16 cellular contexts compared by ENCODE assay signal in the genomic region with DNA sequence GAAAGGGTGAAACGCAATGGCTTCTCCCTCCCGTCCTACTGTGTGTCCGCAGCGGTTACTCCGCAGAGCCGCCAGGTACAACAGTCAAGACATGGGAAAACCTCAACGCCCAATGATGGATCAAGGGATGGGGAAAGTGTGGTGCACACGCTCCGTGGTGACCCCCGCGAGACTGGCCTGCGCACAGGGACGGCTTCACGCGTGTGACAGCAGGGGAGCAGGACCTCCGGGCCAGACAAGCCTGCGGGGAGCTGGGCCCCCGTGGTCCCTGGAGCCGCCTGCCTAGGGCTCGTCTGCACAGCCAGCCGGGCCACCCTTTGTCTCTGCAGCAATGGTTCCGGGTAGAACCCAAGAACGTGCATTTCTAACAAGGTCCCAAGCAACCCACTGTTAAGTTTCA. TPM values are rescaled to one million over a fixed set of nuclear protein-coding genes. Genes with fewer than 3 reads are reported as not detected.
DNase-seq lines count a peak whose midpoint lies in the region; ATAC-seq, FAIRE-seq and TF ChIP-seq lines count a peak whose summit lies in the region.
"Had no signal": no experiment of that assay in that cellular context is flagged by ENCODE, and none has a peak within 500 bp of the region (broad histone marks: within the 10 kb centered on the region; RNA-seq: fewer than 3 reads in every experiment).

No MANE protein-coding gene starts in this region.

- H3K4me3 ChIP-seq in right lobe of liver (no peak overlapping the region), HepG2 (replicated peaks in 1 of 3; ENCODE audit: insufficient read depth in 1 of 3, low read depth in 2 of 3, low read length in 3 of 3) (no peak overlapping the region), K562 (no peak overlapping the region), kidney (ENCODE audit: low read length in 2 of 2) (no peak overlapping the region)
- H3K4me3 ChIP-seq: GM23248 had no signal

- ATAC-seq in right lobe of liver: no peak
- no peak for ATAC-seq in HepG2
- ATAC-seq in K562: no peak
- ATAC-seq in GM21423 (IDR thresholded peaks at IDR 0.05; ENCODE audit: unreplicated experiment): no peak
- ATAC-seq in GM21360 (IDR thresholded peaks at IDR 0.05; ENCODE audit: unreplicated experiment): no peak
- ATAC-seq: CD8-positive, alpha-beta T cell had no signal

- H3K4me2 ChIP-seq in HepG2 (ENCODE audit: low read depth, low read length) (no peak overlapping the region), K562 (ENCODE audit: insufficient read depth, low read length) (no peak overlapping the region)

- H3K4me1 ChIP-seq in right lobe of liver (peaks cover 0 to 7% (median 0%) of the 10 kb centered on the region in 4 donors), HepG2 (ENCODE audit: insufficient read depth, low read length) (peaks cover 6% of the 10 kb centered on the region), K562 (replicated peaks in 1 of 2; ENCODE audit: control insufficient read depth in 2 of 2, insufficient read depth in 2 of 2, low read length in 2 of 2) (peaks cover 18 to 62% of the 10 kb centered on the region in 2 experiments), kidney (ENCODE audit: control insufficient read depth in 1 of 2, insufficient read depth in 1 of 2, low read depth in 1 of 2, low read length in 2 of 2) (peaks cover 0 to 24% of the 10 kb centered on the region in 2 donors)

- in situ Hi-C loops in HepG2 (cut with HindIII; ENCODE audit: extremely low pct_ligation_motif_present, low pct_unique_long_range_greater_than_20kb) (no loop called here), K562 (cut with MboI) (no loop called here)

- H3K27me3 ChIP-seq in right lobe of liver: no peaks in the 10 kb centered on the region
- H3K27me3 ChIP-seq in HepG2 (ENCODE audit: control insufficient read depth in 1 of 2, insufficient read depth in 2 of 2, low read length in 2 of 2): no peaks in the 10 kb centered on the region
- no peaks in the 10 kb centered on the region for H3K27me3 ChIP-seq in K562 (ENCODE audit: control insufficient read depth in 2 of 2, insufficient read depth in 2 of 2, low read length in 2 of 2)

- H3K9me3 ChIP-seq in right lobe of liver (no peaks in the 10 kb centered on the region), HepG2 (ENCODE audit: low read length) (no peaks in the 10 kb centered on the region), K562 (replicated peaks; ENCODE audit: control insufficient read depth, insufficient read depth, low read depth, low read length) (no peaks in the 10 kb centered on the region), kidney (ENCODE audit: control insufficient read depth in 1 of 2, low read length in 2 of 2) (no peaks in the 10 kb centered on the region)
- H3K9me3 ChIP-seq: Caco-2 had no signal

- CTCF ChIA-PET in HepG2 (lab: Yijun Ruan, JAX; ENCODE audit: low intra/inter-chr PET ratio, low total read pairs) (no interaction called here), K562 (lab: Yijun Ruan, JAX; ENCODE audit: low intra/inter-chr PET ratio) (no interaction called here)

- H2AFZ ChIP-seq in HepG2 (ENCODE audit: low read length) (no peak overlapping the region), K562 (ENCODE audit: low read depth, low read length) (no peak overlapping the region)
- H2AFZ ChIP-seq: GM23248 had no signal

- POLR2A ChIA-PET in HepG2 (lab: Yijun Ruan, JAX) (no interaction called here), K562 (lab: Yijun Ruan, JAX) (interaction anchor here (0.6 kb wide), 1 partner anchor 678 kb away, joined by 3 read pairs; no protein-coding TSS in a partner anchor)

- no peak for TF ChIP-seq POLR2A in right lobe of liver (IDR thresholded peaks at IDR 0.05)
- TF ChIP-seq POLR2A in HepG2 (IDR thresholded peaks at IDR 0.05; ENCODE audit: insufficient read depth in 1 of 2, low read depth in 2 of 2, low read length in 2 of 2): no peak
- no peak for TF ChIP-seq POLR2A in K562 (conservative IDR thresholded peaks at IDR 0.05)

- intact Hi-C loops in right lobe of liver (cut with DNase I): loop anchor here (5.0 kb wide), 2 partner anchors 311 to 316 kb away; no protein-coding TSS in a partner anchor
- intact Hi-C loops in HepG2 (cut with micrococcal nuclease; ENCODE audit: unreplicated experiment): no loop called here
- intact Hi-C loops in K562 (cut with micrococcal nuclease): loop anchor here (5.0 kb wide), 2 partner anchors 59 to 66 kb away; no protein-coding TSS in a partner anchor
- intact Hi-C loops in kidney (cut with DNase I): loop anchor here (5.0 kb wide), 1 partner anchor 316 kb away; no protein-coding TSS in a partner anchor

- H4K20me1 ChIP-seq in HepG2 (ENCODE audit: insufficient read depth, low read length) (peaks cover 53% of the 10 kb centered on the region), K562 (replicated peaks; ENCODE audit: control insufficient read depth, insufficient read depth, low read length) (peaks cover 81% of the 10 kb centered on the region)

- TF ChIP-seq EP300 in HepG2 (IDR thresholded peaks at IDR 0.05; ENCODE audit: low read depth in 2 of 2, low read length in 2 of 2) (no peak), HepG2 (CRISPR knock-in tag; IDR thresholded peaks at IDR 0.05; ENCODE audit: borderline replicate concordance) (no peak), K562 (IDR thresholded peaks at IDR 0.05; ENCODE audit: low read length) (no peak)

- H3K9ac ChIP-seq in HepG2 (ENCODE audit: insufficient read depth, low read depth, low read length) (no peak overlapping the region), K562 (ENCODE audit: insufficient read depth in 1 of 2, low read depth in 2 of 2, low read length in 2 of 2) (no peak overlapping the region), kidney (ENCODE audit: low read length in 2 of 2) (no peak overlapping the region)
- H3K9ac ChIP-seq: GM23248 had no signal

- TF ChIP-seq CTCF in right lobe of liver (IDR thresholded peaks at IDR 0.05) (no peak), HepG2 (CRISPR knock-in tag; IDR thresholded peaks at IDR 0.05) (no peak), K562 (IDR thresholded peaks at IDR 0.05 in 2 of 3, conservative IDR thresholded peaks at IDR 0.05 in 1 of 3; ENCODE audit: insufficient read depth in 2 of 3, low read depth in 1 of 3, low read length in 3 of 3) (no peak), kidney (IDR thresholded peaks at IDR 0.05; ENCODE audit: borderline replicate concordance, extremely low read depth, insufficient read depth) (no peak)

- peaks cover 9% of the 10 kb centered on the region for H3K9me1 ChIP-seq in K562 (ENCODE audit: control insufficient read depth, insufficient read depth, low read length)

- FAIRE-seq in HepG2 (lab: Jason Lieb, UNC) (no peak), K562 (lab: Jason Lieb, UNC) (no peak), kidney (lab: Jason Lieb, UNC) (no peak)
- FAIRE-seq: A204.1, GM12892 had no signal

- no peak for TF ChIP-seq RAD21 in HepG2 (CRISPR knock-in tag; IDR thresholded peaks at IDR 0.05)
- TF ChIP-seq RAD21 in K562 (CRISPR knock-in tag; conservative IDR thresholded peaks at IDR 0.05 in 1 of 2, IDR thresholded peaks at IDR 0.05 in 1 of 2): no peak

- no TSS peak for BruUV-seq in HepG2 (replicated peaks; lab: Mats Ljungman, UMichigan)
- no TSS peak for BruUV-seq in K562 (replicated peaks; lab: Mats Ljungman, UMichigan)

- H3K27ac ChIP-seq in right lobe of liver (no peak overlapping the region), HepG2 (ENCODE audit: extremely low read length, insufficient read depth, low read length) (no peak overlapping the region), K562 (ENCODE audit: extremely low read depth, low read depth, low read length) (no peak overlapping the region), kidney (ENCODE audit: low read depth in 2 of 2, low read length in 2 of 2) (no peak overlapping the region)
- H3K27ac ChIP-seq: GM23248 had no signal

- H3K79me2 ChIP-seq in HepG2 (ENCODE audit: insufficient read depth, low read length): peaks cover 4% of the 10 kb centered on the region
- H3K79me2 ChIP-seq in K562 (ENCODE audit: control insufficient read depth, insufficient read depth, low read length): peaks cover 35% of the 10 kb centered on the region

- DNase-seq in right lobe of liver (peak in 2 of 3 donors; percentile 7 to 18), HepG2 (ENCODE audit: low spot score) (no peak), K562 (ENCODE audit: extremely low read depth in 1 of 4, low spot score in 3 of 4) (no peak), kidney (peak; percentile 43), activated gamma-delta T cell (lab: John Stamatoyannopoulos, UW) (no peak)
- DNase-seq: Caco-2; CD8-positive, alpha-beta T cell; DND-41; GDM1; GM23248; H7 had no signal

- no peaks in the 10 kb centered on the region for H3K36me3 ChIP-seq in right lobe of liver
- no peaks in the 10 kb centered on the region for H3K36me3 ChIP-seq in HepG2 (replicated peaks in 1 of 2; ENCODE audit: control insufficient read depth in 1 of 2, insufficient read depth in 2 of 2, low read length in 2 of 2)
- no peaks in the 10 kb centered on the region for H3K36me3 ChIP-seq in K562 (ENCODE audit: control insufficient read depth, insufficient read depth, low read length)
- no peaks in the 10 kb centered on the region for H3K36me3 ChIP-seq in kidney (ENCODE audit: control insufficient read depth in 1 of 2, insufficient read depth in 2 of 2, low read length in 2 of 2)

- WGBS in right lobe of liver (ENCODE audit: insufficient coverage, low coverage, low lambda C conversion rate, missing lambda C conversion rate): 80% methylated on average over 1 of the region's 23 CpGs
- WGBS in HepG2 (ENCODE audit: low lambda C conversion rate): 94% methylated on average over 13 of the region's 23 CpGs
- WGBS in K562 (ENCODE audit: insufficient coverage, low coverage, missing lambda C conversion rate): 62% methylated on average over 12 of the region's 23 CpGs

RNA-seq across cellular contexts. Expression of a gene that starts 31.7 kb away (rescaled TPM):
- total RNA-seq in right lobe of liver (10 to 100 TPM in 5 of 6 experiments, 1 to 10 TPM in 1; 8.5 to 17.0 (median 14.1) TPM), HepG2 (2016; rRNA removed; fragmentation: Illumina TruSeq; extraction: Trizol) (21.8 and 22.3 TPM in 2 replicates), K562 (2014; rRNA removed) (18.9 and 19.1 TPM in 2 replicates), K562 (2014; rRNA removed; fragmentation: Illumina TruSeq; extraction: Trizol) (9.0 and 16.7 TPM in 2 replicates), K562 (2015; rRNA removed; fragmentation: Illumina TruSeq; extraction: Trizol) (18.9 and 19.2 TPM in 2 replicates), K562 (2021) (23.6 and 24.9 TPM in 2 replicates), kidney (51.7 TPM)
- 10.4 and 12.3 TPM in 2 replicates for total RNA-seq in HepG2 (2016; cell fraction: cytosol; rRNA removed; fragmentation: Illumina TruSeq; extraction: Trizol; ENCODE audit: low read depth)
- total RNA-seq in HepG2 (2016; cell fraction: insoluble cytoplasmic fraction; rRNA removed; fragmentation: Illumina TruSeq; extraction: Trizol): 21.2 and 23.8 TPM in 2 replicates
- 16.9 and 20.1 TPM in 2 replicates for total RNA-seq in HepG2 (2016; cell fraction: membrane; rRNA removed; fragmentation: Illumina TruSeq; extraction: Trizol)
- total RNA-seq in HepG2 (2016; cell fraction: nucleus; rRNA removed; fragmentation: Illumina TruSeq; extraction: Trizol): 12.2 and 12.9 TPM in 2 replicates
- polyA plus RNA-seq in HepG2 (2011; rRNA removed) (27.7 and 37.6 TPM in 2 replicates), K562 (2011; rRNA removed) (30.4 and 33.3 TPM in 2 replicates), K562 (2014; fragmentation: Illumina TruSeq; extraction: Trizol) (36.8 and 46.3 TPM in 2 replicates), K562 (2014; fragmentation: Nextera tagmentation; extraction: Ambion mirVana) (under 1 TPM; 0.17 to 0.41 TPM), K562 (2014; rRNA removed) (24.3 and 27.5 TPM in 2 replicates), kidney (ENCODE audit: insufficient read depth, low read depth, low replicate concordance) (50.7 TPM)
- 24.6 and 33.1 TPM in 2 replicates for polyA plus RNA-seq in HepG2 (2011; cell fraction: cytosol; rRNA removed)
- 72.4 and 74.8 TPM in 2 replicates for polyA plus RNA-seq in HepG2 (2011; cell fraction: nucleus; rRNA removed)
- polyA plus RNA-seq in HepG2 (2012): 15.8 and 25.3 TPM in 2 replicates
- polyA plus RNA-seq in HepG2 (2016; cell fraction: cytosol; fragmentation: Illumina TruSeq; extraction: Trizol; ENCODE audit: low read depth): 8.6 and 10.0 TPM in 2 replicates
- polyA plus RNA-seq in HepG2 (2016; cell fraction: insoluble cytoplasmic fraction; fragmentation: Illumina TruSeq; extraction: Trizol; ENCODE audit: low read depth): 23.8 and 24.4 TPM in 2 replicates
- 15.0 and 16.7 TPM in 2 replicates for polyA plus RNA-seq in HepG2 (2016; cell fraction: membrane; fragmentation: Illumina TruSeq; extraction: Trizol; ENCODE audit: low read depth)
- 23.4 and 24.8 TPM in 2 replicates for polyA plus RNA-seq in HepG2 (2016; cell fraction: nucleus; fragmentation: Illumina TruSeq; extraction: Trizol; ENCODE audit: insufficient read depth, low read depth)
- 21.3 and 36.0 TPM in 2 replicates for polyA minus RNA-seq in HepG2 (2011; rRNA and poly(A)+ RNA removed; ENCODE audit: low replicate concordance)
- polyA minus RNA-seq in HepG2 (2011; cell fraction: cytosol; rRNA and poly(A)+ RNA removed): 7.4 and 16.7 TPM in 2 replicates
- polyA minus RNA-seq in HepG2 (2011; cell fraction: nucleus; rRNA and poly(A)+ RNA removed): 8.7 and 9.8 TPM in 2 replicates
- 14.8 and 29.8 TPM in 2 replicates for total RNA-seq in K562 (2011; cell fraction: chromatin; rRNA removed; ENCODE audit: low replicate concordance)
- total RNA-seq in K562 (2011; cell fraction: nucleolus; rRNA removed): 29.5 and 31.0 TPM in 2 replicates
- 17.6 and 19.9 TPM in 2 replicates for total RNA-seq in K562 (2011; cell fraction: nucleoplasm; rRNA removed)
- polyA plus RNA-seq in K562 (2011; cell fraction: cytosol; rRNA removed): 32.0 and 48.0 TPM in 2 replicates
- polyA plus RNA-seq in K562 (2011; cell fraction: nucleus; rRNA removed): 38.7 and 62.4 TPM in 2 replicates
- polyA plus RNA-seq in K562 (2012): 19.2 and 26.7 TPM in 2 replicates
- polyA minus RNA-seq in K562 (2011; rRNA and poly(A)+ RNA removed): 16.6 and 22.5 TPM in 2 replicates
- polyA minus RNA-seq in K562 (2011; cell fraction: cytosol; rRNA and poly(A)+ RNA removed): 10.3 and 13.7 TPM in 2 replicates
- polyA minus RNA-seq in K562 (2011; cell fraction: nucleus; rRNA and poly(A)+ RNA removed): 7.5 and 12.7 TPM in 2 replicates

RNA-seq across cellular contexts. Expression of a gene that starts 53.8 kb away (rescaled TPM):
- total RNA-seq in right lobe of liver: 10 to 100 TPM in 2 of 6 experiments, 1 to 10 TPM in 2, under 1 TPM in 2; 0.22 to 13.7 (median 4.4) TPM
- 0.95 and 1.8 TPM in 2 replicates for total RNA-seq in HepG2 (2016; rRNA removed; fragmentation: Illumina TruSeq; extraction: Trizol)
- total RNA-seq in HepG2 (2016; cell fraction: cytosol; rRNA removed; fragmentation: Illumina TruSeq; extraction: Trizol; ENCODE audit: low read depth): 0.30 and 0.62 TPM in 2 replicates
- 1.1 and 2.2 TPM in 2 replicates for total RNA-seq in HepG2 (2016; cell fraction: insoluble cytoplasmic fraction; rRNA removed; fragmentation: Illumina TruSeq; extraction: Trizol)
- 1.2 and 1.3 TPM in 2 replicates for total RNA-seq in HepG2 (2016; cell fraction: membrane; rRNA removed; fragmentation: Illumina TruSeq; extraction: Trizol)
- 1.1 and 1.3 TPM in 2 replicates for total RNA-seq in HepG2 (2016; cell fraction: nucleus; rRNA removed; fragmentation: Illumina TruSeq; extraction: Trizol)
- 8.0 and 15.4 TPM in 2 replicates for polyA plus RNA-seq in HepG2 (2011; rRNA removed)
- polyA plus RNA-seq in HepG2 (2011; cell fraction: cytosol; rRNA removed): 7.3 and 9.2 TPM in 2 replicates
- 11.7 and 12.2 TPM in 2 replicates for polyA plus RNA-seq in HepG2 (2011; cell fraction: nucleus; rRNA removed)
- polyA plus RNA-seq in HepG2 (2012): 13.2 and 23.6 TPM in 2 replicates
- 0.49 and 1.5 TPM in 2 replicates for polyA plus RNA-seq in HepG2 (2016; cell fraction: cytosol; fragmentation: Illumina TruSeq; extraction: Trizol; ENCODE audit: low read depth)
- 3.4 and 4.9 TPM in 2 replicates for polyA plus RNA-seq in HepG2 (2016; cell fraction: insoluble cytoplasmic fraction; fragmentation: Illumina TruSeq; extraction: Trizol; ENCODE audit: low read depth)
- 2.0 and 2.8 TPM in 2 replicates for polyA plus RNA-seq in HepG2 (2016; cell fraction: membrane; fragmentation: Illumina TruSeq; extraction: Trizol; ENCODE audit: low read depth)
- polyA plus RNA-seq in HepG2 (2016; cell fraction: nucleus; fragmentation: Illumina TruSeq; extraction: Trizol; ENCODE audit: insufficient read depth, low read depth): 5.9 and 6.8 TPM in 2 replicates
- 5.4 and 14.1 TPM in 2 replicates for polyA minus RNA-seq in HepG2 (2011; rRNA and poly(A)+ RNA removed; ENCODE audit: low replicate concordance)
- polyA minus RNA-seq in HepG2 (2011; cell fraction: cytosol; rRNA and poly(A)+ RNA removed): 4.0 and 5.3 TPM in 2 replicates
- 0.90 and 3.0 TPM in 2 replicates for polyA minus RNA-seq in HepG2 (2011; cell fraction: nucleus; rRNA and poly(A)+ RNA removed)
- 2.6 and 6.2 TPM in 2 replicates for total RNA-seq in K562 (2011; cell fraction: chromatin; rRNA removed; ENCODE audit: low replicate concordance)
- 1.4 and 3.5 TPM in 2 replicates for total RNA-seq in K562 (2011; cell fraction: nucleolus; rRNA removed)
- 2.0 and 5.0 TPM in 2 replicates for total RNA-seq in K562 (2011; cell fraction: nucleoplasm; rRNA removed)
- 0.18 and 0.29 TPM in 2 replicates for total RNA-seq in K562 (2014; rRNA removed)
- total RNA-seq in K562 (2014; rRNA removed; fragmentation: Illumina TruSeq; extraction: Trizol): 0.22 and 0.33 TPM in 2 replicates
- 0.14 TPM in 1 of 2 replicates, not detected in the other for total RNA-seq in K562 (2015; rRNA removed; fragmentation: Illumina TruSeq; extraction: Trizol)
- 0.83 and 2.0 TPM in 2 replicates for total RNA-seq in K562 (2021)
- polyA plus RNA-seq in K562 (2011; rRNA removed): 2.0 and 4.4 TPM in 2 replicates
- polyA plus RNA-seq in K562 (2011; cell fraction: cytosol; rRNA removed): 1.8 and 2.8 TPM in 2 replicates
- 3.9 and 5.9 TPM in 2 replicates for polyA plus RNA-seq in K562 (2011; cell fraction: nucleus; rRNA removed)
- polyA plus RNA-seq in K562 (2012): 1.7 and 1.8 TPM in 2 replicates
- 0.86 and 1.7 TPM in 2 replicates for polyA plus RNA-seq in K562 (2014; fragmentation: Illumina TruSeq; extraction: Trizol)
- polyA plus RNA-seq in K562 (2014; fragmentation: Nextera tagmentation; extraction: Ambion mirVana): not detected
- polyA plus RNA-seq in K562 (2014; rRNA removed): 0.50 and 1.0 TPM in 2 replicates
- polyA minus RNA-seq in K562 (2011; rRNA and poly(A)+ RNA removed): 0.81 and 1.4 TPM in 2 replicates
- 2.7 and 4.1 TPM in 2 replicates for polyA minus RNA-seq in K562 (2011; cell fraction: cytosol; rRNA and poly(A)+ RNA removed)
- 0.78 and 1.1 TPM in 2 replicates for polyA minus RNA-seq in K562 (2011; cell fraction: nucleus; rRNA and poly(A)+ RNA removed)
- 9.1 TPM for total RNA-seq in kidney
- polyA plus RNA-seq in kidney (ENCODE audit: insufficient read depth, low read depth, low replicate concordance): 1.9 TPM
- polyA plus RNA-seq: CD14-positive monocyte, GM23248 had no signal

Comparison
In these comparisons a context has a peak if more than half of its experiments do, and no peak if none do; other contexts are left out.
1. DNase-seq: peak in right lobe of liver (2 of 3) and kidney (single experiment); none in HepG2 (single experiment), K562 (0 of 4) and activated gamma-delta T cell (single experiment).